1 cellular context compared by ENCODE assay signal in genomic region chr14:37559386-37559785, GRCh38.
TF ChIP-seq lines count a peak whose summit lies in the region.

No MANE protein-coding gene starts in this region.

TF ChIP-seq in GM23338, 12 proteins besides CTCF, POLR2A, EP300 and RAD21 (continued from another document):
- TF ChIP-seq ZNF462 (CRISPR knock-in tag; IDR thresholded peaks at IDR 0.05): no peak
- TF ChIP-seq POLR2AphosphoS5 (IDR thresholded peaks at IDR 0.05; ENCODE audit: low read depth): no peak
- no peak for TF ChIP-seq NANOG (IDR thresholded peaks at IDR 0.05; ENCODE audit: borderline replicate concordance)
- TF ChIP-seq ETS1 (IDR thresholded peaks at IDR 0.05): no peak
- TF ChIP-seq, protein P1, sequence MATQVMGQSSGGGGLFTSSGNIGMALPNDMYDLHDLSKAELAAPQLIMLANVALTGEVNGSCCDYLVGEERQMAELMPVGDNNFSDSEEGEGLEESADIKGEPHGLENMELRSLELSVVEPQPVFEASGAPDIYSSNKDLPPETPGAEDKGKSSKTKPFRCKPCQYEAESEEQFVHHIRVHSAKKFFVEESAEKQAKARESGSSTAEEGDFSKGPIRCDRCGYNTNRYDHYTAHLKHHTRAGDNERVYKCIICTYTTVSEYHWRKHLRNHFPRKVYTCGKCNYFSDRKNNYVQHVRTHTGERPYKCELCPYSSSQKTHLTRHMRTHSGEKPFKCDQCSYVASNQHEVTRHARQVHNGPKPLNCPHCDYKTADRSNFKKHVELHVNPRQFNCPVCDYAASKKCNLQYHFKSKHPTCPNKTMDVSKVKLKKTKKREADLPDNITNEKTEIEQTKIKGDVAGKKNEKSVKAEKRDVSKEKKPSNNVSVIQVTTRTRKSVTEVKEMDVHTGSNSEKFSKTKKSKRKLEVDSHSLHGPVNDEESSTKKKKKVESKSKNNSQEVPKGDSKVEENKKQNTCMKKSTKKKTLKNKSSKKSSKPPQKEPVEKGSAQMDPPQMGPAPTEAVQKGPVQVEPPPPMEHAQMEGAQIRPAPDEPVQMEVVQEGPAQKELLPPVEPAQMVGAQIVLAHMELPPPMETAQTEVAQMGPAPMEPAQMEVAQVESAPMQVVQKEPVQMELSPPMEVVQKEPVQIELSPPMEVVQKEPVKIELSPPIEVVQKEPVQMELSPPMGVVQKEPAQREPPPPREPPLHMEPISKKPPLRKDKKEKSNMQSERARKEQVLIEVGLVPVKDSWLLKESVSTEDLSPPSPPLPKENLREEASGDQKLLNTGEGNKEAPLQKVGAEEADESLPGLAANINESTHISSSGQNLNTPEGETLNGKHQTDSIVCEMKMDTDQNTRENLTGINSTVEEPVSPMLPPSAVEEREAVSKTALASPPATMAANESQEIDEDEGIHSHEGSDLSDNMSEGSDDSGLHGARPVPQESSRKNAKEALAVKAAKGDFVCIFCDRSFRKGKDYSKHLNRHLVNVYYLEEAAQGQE (IDR thresholded peaks at IDR 0.05; ENCODE audit: unreplicated experiment): no peak
